ENCODE assay signal across 8 cellular contexts in genomic region chr6:24858154-24858801, GRCh38. TPM values are rescaled to one million over a fixed set of nuclear protein-coding genes. Genes with fewer than 3 reads are reported as not detected.
A peak's percentile ranks its signal among the peaks of the same experiment; 100 is the strongest.
DNase-seq lines count a peak whose midpoint lies in the region; ATAC-seq and TF ChIP-seq lines count a peak whose summit lies in the region.

No MANE protein-coding gene starts in this region.

- H3K4me1 Mint-ChIP-seq in activated CD8-positive, alpha-beta memory T cell treated with anti-CD3 and anti-CD28 coated beads, Interleukin-2, amount 10 ng/mL, durations not matched to agents 7 days and 5 days: peaks cover 68% of the 10 kb centered on the region
- peaks cover 10% of the 10 kb centered on the region for H3K4me1 Mint-ChIP-seq in chondrocyte (ENCODE audit: low read depth)

- CTCF ChIA-PET in activated CD8-positive, alpha-beta memory T cell treated with anti-CD3 and anti-CD28 coated beads, Interleukin-2, amount 10 ng/mL, durations not matched to agents 7 days and 5 days (lab: Charles Lee): interaction anchor here (0.8 to 6.5 kb wide), 11 partner anchors 9 to 213 kb away, joined by 3 to 119 read pairs (median 30); partner anchors contain the start of gene RIPOR2

- no peaks in the 10 kb centered on the region for H3K27me3 ChIP-seq in upper lobe of right lung

- H3K4me1 ChIP-seq in upper lobe of right lung: peaks cover 13% of the 10 kb centered on the region

- peaks cover 5% of the 10 kb centered on the region for H3K36me3 ChIP-seq in upper lobe of right lung

- no peaks in the 10 kb centered on the region for H3K9me3 ChIP-seq in upper lobe of right lung

- H3K4me3 ChIP-seq in upper lobe of right lung: no peak overlapping the region

- H3K27ac Mint-ChIP-seq in activated CD8-positive, alpha-beta memory T cell treated with anti-CD3 and anti-CD28 coated beads, Interleukin-2, amount 10 ng/mL, durations not matched to agents 7 days and 5 days: peak overlapping the region; percentile 88
- no peak overlapping the region for H3K27ac Mint-ChIP-seq in chondrocyte (ENCODE audit: unreplicated experiment)

- no peaks in the 10 kb centered on the region for H3K27me3 Mint-ChIP-seq in activated CD8-positive, alpha-beta memory T cell treated with anti-CD3 and anti-CD28 coated beads, Interleukin-2, amount 10 ng/mL, durations not matched to agents 7 days and 5 days
- no peaks in the 10 kb centered on the region for H3K27me3 Mint-ChIP-seq in chondrocyte (ENCODE audit: low read depth)

- peak; percentile 69 for DNase-seq in activated CD8-positive, alpha-beta memory T cell treated with anti-CD3 and anti-CD28 coated beads, Interleukin-2, amount 10 ng/mL, durations not matched to agents 7 days and 5 days
- DNase-seq in activated CD8-positive, alpha-beta memory T cell treated with anti-CD3 and anti-CD28 coated beads, Interleukin-2, amount 50 U/mL, for 48 hours: no peak
- DNase-seq in SKM-1 (lab: John Stamatoyannopoulos, UW; ENCODE audit: unreplicated experiment): peak; percentile 82
- peak; percentile 22 for DNase-seq in fibroblast of the conjunctiva (ENCODE audit: low read depth)
- DNase-seq in upper lobe of right lung: no peak
- DNase-seq in chondrocyte (ENCODE audit: low spot score): no peak
- DNase-seq in head of caudate nucleus: no peak

- H3K4me3 Mint-ChIP-seq in activated CD8-positive, alpha-beta memory T cell treated with anti-CD3 and anti-CD28 coated beads, Interleukin-2, amount 10 ng/mL, durations not matched to agents 7 days and 5 days: peak overlapping the region; percentile 50
- no peak overlapping the region for H3K4me3 Mint-ChIP-seq in chondrocyte (ENCODE audit: unreplicated experiment)

- ATAC-seq in activated CD8-positive, alpha-beta memory T cell treated with anti-CD3 and anti-CD28 coated beads, Interleukin-2, amount 10 ng/mL, durations not matched to agents 7 days and 5 days: peak; percentile 75
- peak; percentile 60 for ATAC-seq in HG03045 (IDR thresholded peaks at IDR 0.05; ENCODE audit: unreplicated experiment)
- ATAC-seq in upper lobe of right lung: peak; percentile 84

- H3K36me3 Mint-ChIP-seq in activated CD8-positive, alpha-beta memory T cell treated with anti-CD3 and anti-CD28 coated beads, Interleukin-2, amount 10 ng/mL, durations not matched to agents 7 days and 5 days: peaks cover 65% of the 10 kb centered on the region
- H3K36me3 Mint-ChIP-seq in chondrocyte (ENCODE audit: low read depth): no peaks in the 10 kb centered on the region

- H3K9me3 Mint-ChIP-seq in activated CD8-positive, alpha-beta memory T cell treated with anti-CD3 and anti-CD28 coated beads, Interleukin-2, amount 10 ng/mL, durations not matched to agents 7 days and 5 days (ENCODE audit: low read depth): no peaks in the 10 kb centered on the region
- no peaks in the 10 kb centered on the region for H3K9me3 Mint-ChIP-seq in chondrocyte (ENCODE audit: low read depth)

- intact Hi-C loops in upper lobe of right lung (cut with DNase I) (loop anchor here (10.0 kb wide), 1 partner anchor 137 kb away; no protein-coding TSS in a partner anchor), head of caudate nucleus (cut with DNase I) (loop anchor here (5.0 to 10.0 kb wide), 2 partner anchors 137 to 204 kb away; no protein-coding TSS in a partner anchor)

- no peak for TF ChIP-seq CTCF in upper lobe of right lung (IDR thresholded peaks at IDR 0.05)
- TF ChIP-seq CTCF in chondrocyte (IDR thresholded peaks at IDR 0.05): no peak

- H3K27ac ChIP-seq in upper lobe of right lung: peak overlapping the region; percentile 25

RNA-seq across cellular contexts. Expression of gene ARMH2, which starts 59.6 kb away (rescaled TPM):
- total RNA-seq in activated CD8-positive, alpha-beta memory T cell treated with anti-CD3 and anti-CD28 coated beads, Interleukin-2, amount 10 ng/mL, durations not matched to agents 7 days and 5 days: under 1 TPM; 0.28 to 0.41 TPM
- not detected for total RNA-seq in upper lobe of right lung
- total RNA-seq in chondrocyte: not detected in 3 replicates

Comparison
In these comparisons a context has a peak if more than half of its experiments do, and no peak if none do; other contexts are left out.
1. DNase-seq: peak in activated CD8-positive, alpha-beta memory T cell treated with anti-CD3 and anti-CD28 coated beads, Interleukin-2, amount 10 ng/mL, durations not matched to agents 7 days and 5 days (single experiment), SKM-1 (single experiment) and fibroblast of the conjunctiva (single experiment); none in activated CD8-positive, alpha-beta memory T cell treated with anti-CD3 and anti-CD28 coated beads, Interleukin-2, amount 50 U/mL, for 48 hours (single experiment), upper lobe of right lung (single experiment), chondrocyte (single experiment) and head of caudate nucleus (0 of 42).
2. Peak in every context shown above with its lines, with median percentiles within 50 percentile points of each other: ATAC-seq.